Comparison of ENCODE assay signal across 10 cellular contexts in genomic region chr16:56357765-56358322, GRCh38.
DNase-seq lines count a peak whose midpoint lies in the region; FAIRE-seq and TF ChIP-seq lines count a peak whose summit lies in the region.
"Had no signal": no experiment of that assay in that cellular context is flagged by ENCODE, and none has a peak within 500 bp of the region (broad histone marks: within the 10 kb centered on the region; RNA-seq: fewer than 3 reads in every experiment).

No MANE protein-coding gene starts in this region.

- BruUV-seq in OCI-LY7 (replicated peaks; lab: Mats Ljungman, UMichigan), result no TSS peak

- DNase-seq in OCI-LY7 (ENCODE audit: low spot score), result no peak
- DNase-seq in H1 (ENCODE audit: low read depth in 1 of 2, low spot score in 2 of 2), result peak in 1 of 2 experiments; percentile 66
- DNase-seq in stimulated activated CD4-positive, alpha-beta T cell treated with anti-CD3 and anti-CD28 coated beads, Interleukin-12 subunit alpha, Interleukin-12 subunit beta, amount 100 ng/mL, for 4 hours, result no peak
- no peak for DNase-seq in NCI-H69 (lab: John Stamatoyannopoulos, UW)
- no peak for DNase-seq in activated gamma-delta T cell treated with Interleukin-2 at 50 U/mL for 16 hours
- DNase-seq in MG63, result no peak
- DNase-seq: NCI-H226 had no signal

- H3K14ac ChIP-seq in H1 (ENCODE audit: insufficient read length), result no peak overlapping the region

- H2AK5ac ChIP-seq in H1 (ENCODE audit: low read depth, low read length), result 0 out of 2 replicates have a peak overlapping the region, but pooled peaks have one; percentile 26

- POLR2A ChIA-PET in OCI-LY7 (lab: Charles Lee) (no interaction called here), H1 (lab: Charles Lee; ENCODE audit: partially characterized antibody) (interaction anchor here (0.6 to 1.5 kb wide), 2 partner anchors 10 to 94 kb away, joined by 3 to 5 read pairs; no protein-coding TSS in a partner anchor)

- H3K36me3 ChIP-seq in DOHH2 (ENCODE audit: control insufficient read depth, low read length), result peaks cover 19% of the 10 kb centered on the region
- H3K36me3 ChIP-seq in OCI-LY7 (ENCODE audit: insufficient read depth, low read length), result peaks cover 16% of the 10 kb centered on the region; the same call in 1 of the 2 replicates
- no peaks in the 10 kb centered on the region; a peak in 2 of 8 replicates for H3K36me3 ChIP-seq in H1 (ENCODE audit: control insufficient read depth in 2 of 4, insufficient read depth in 4 of 4, low read length in 3 of 4)
- H3K36me3 ChIP-seq in neutrophil, result peaks cover 15% of the 10 kb centered on the region
- peaks cover 30% of the 10 kb centered on the region for H3K36me3 ChIP-seq in MG63

- H4K20me1 ChIP-seq in DOHH2 (ENCODE audit: control insufficient read depth, insufficient read depth, low read depth, low read length) (0 out of 2 replicates have a peak, but pooled peaks cover 4% of the 10 kb centered on the region), OCI-LY7 (ENCODE audit: insufficient read depth, low read length) (no peaks in the 10 kb centered on the region), H1 (replicated peaks in 1 of 2; ENCODE audit: control insufficient read depth in 1 of 2, insufficient read depth in 2 of 2, low read length in 2 of 2) (no peaks in the 10 kb centered on the region)

- H3K79me2 ChIP-seq in DOHH2 (ENCODE audit: control insufficient read depth, low read length), result no peaks in the 10 kb centered on the region
- H3K79me2 ChIP-seq in OCI-LY7 (ENCODE audit: insufficient read depth, low read depth, low read length), result no peaks in the 10 kb centered on the region
- no peaks in the 10 kb centered on the region for H3K79me2 ChIP-seq in H1 (ENCODE audit: control insufficient read depth in 1 of 2, insufficient read depth in 2 of 2, low read length in 2 of 2)

- 78% methylated on average over 11 of the region's 13 CpGs; no CpG with 5 or more reads in 1 of the 2 experiments for WGBS in H1 (ENCODE audit: extremely low coverage in 1 of 2, insufficient coverage in 1 of 2, insufficient read length in 1 of 2, insufficient replicate concordance in 2 of 2, low coverage in 1 of 2, low lambda C conversion rate in 2 of 2, missing lambda C conversion rate in 1 of 2), 2 experiments

- no peak overlapping the region for H2BK120ac ChIP-seq in H1 (replicated peaks; ENCODE audit: low read depth, low read length)

- H2AFZ ChIP-seq in OCI-LY7 (ENCODE audit: low read length) (no peak overlapping the region), H1 (ENCODE audit: low read length) (peak overlapping the region; percentile 47; the same call in 1 of the 2 replicates)

- H3K9me3 ChIP-seq in DOHH2 (ENCODE audit: control insufficient read depth, insufficient read depth, low read length) (no peaks in the 10 kb centered on the region), OCI-LY7 (ENCODE audit: low read length) (no peaks in the 10 kb centered on the region), H1 (ENCODE audit: insufficient read depth in 2 of 2, low read depth in 1 of 2, low read length in 1 of 2) (no peaks in the 10 kb centered on the region), neutrophil (no peaks in the 10 kb centered on the region), MG63 (no peaks in the 10 kb centered on the region)

- peak overlapping the region; percentile 62 for H2BK12ac ChIP-seq in H1 (ENCODE audit: low read depth, low read length)

- no peak overlapping the region for H4K8ac ChIP-seq in H1 (ENCODE audit: extremely low read depth, insufficient read depth, low read length)

- H3K18ac ChIP-seq in H1 (ENCODE audit: extremely low read depth, low read length), result peak overlapping the region; percentile 39; the same call in 1 of the 2 replicates

- no peak for TF ChIP-seq EP300 in H1 (IDR thresholded peaks at IDR 0.05; ENCODE audit: borderline replicate concordance in 1 of 2, low read depth in 2 of 2, low read length in 2 of 2)

- no peak overlapping the region for H3K56ac ChIP-seq in H1 (replicated peaks; ENCODE audit: insufficient read length, low read depth, low read length)

- H3K27ac ChIP-seq in DOHH2 (ENCODE audit: low read depth, low read length) (no peak overlapping the region), OCI-LY7 (ENCODE audit: low read depth, low read length, poor library complexity, severe bottlenecking) (no peak overlapping the region), H1 (ENCODE audit: low read depth, low read length) (no peak overlapping the region), neutrophil (peak overlapping the region; percentile 58)

- H3K4me2 ChIP-seq in DOHH2 (ENCODE audit: low read length) (peak overlapping the region; percentile 72), OCI-LY7 (ENCODE audit: low read length) (no peak overlapping the region), H1 (ENCODE audit: insufficient read depth in 1 of 2, low read depth in 2 of 2, low read length in 2 of 2) (no peak overlapping the region)

- H3K27me3 ChIP-seq in DOHH2 (ENCODE audit: control insufficient read depth, low read length), result no peaks in the 10 kb centered on the region
- no peaks in the 10 kb centered on the region; a peak in 1 of 7 replicates for H3K27me3 ChIP-seq in H1 (replicated peaks in 1 of 4; ENCODE audit: control insufficient read depth in 3 of 4, extremely low read depth in 1 of 4, insufficient read depth in 3 of 4, low read length in 3 of 4)
- no peaks in the 10 kb centered on the region for H3K27me3 ChIP-seq in neutrophil
- no peaks in the 10 kb centered on the region for H3K27me3 ChIP-seq in MG63

- H2BK20ac ChIP-seq in H1 (ENCODE audit: low read length), result peak overlapping the region; percentile 61; the same call in 1 of the 2 replicates

- no peak overlapping the region for H3K9ac ChIP-seq in H1 (replicated peaks in 1 of 4; ENCODE audit: extremely low read depth in 1 of 4, low read depth in 3 of 4, low read length in 3 of 4)

- H3K4ac ChIP-seq in H1 (replicated peaks; ENCODE audit: insufficient read length, low read depth, low read length), result peak overlapping the region; percentile 81

- peak overlapping the region; percentile 72 for H3K4me3 ChIP-seq in DOHH2 (ENCODE audit: low read length)
- no peak overlapping the region for H3K4me3 ChIP-seq in OCI-LY7 (ENCODE audit: low read depth, low read length, poor library complexity, severe bottlenecking)
- no peak overlapping the region for H3K4me3 ChIP-seq in H1 (ENCODE audit: extremely low read depth in 1 of 4, insufficient read depth in 2 of 4, low read depth in 3 of 4, low read length in 4 of 4)
- peak overlapping the region; percentile 46 to 62 for H3K4me3 ChIP-seq in neutrophil (ENCODE audit: low read depth in 1 of 2, low read length in 1 of 2)
- H3K4me3 ChIP-seq in MG63, result no peak overlapping the region

- H3K4me1 ChIP-seq in DOHH2 (ENCODE audit: control insufficient read depth, low read length) (peaks cover 26% of the 10 kb centered on the region), OCI-LY7 (ENCODE audit: insufficient read depth, low read length, poor library complexity, severe bottlenecking) (peaks cover 11% of the 10 kb centered on the region), H1 (replicated peaks in 1 of 4; ENCODE audit: control insufficient read depth in 3 of 4, insufficient read depth in 4 of 4, low read length in 3 of 4) (peaks cover 0 to 15% (median 9%) of the 10 kb centered on the region in 4 experiments; a peak in 6 of 7 replicates), neutrophil (ENCODE audit: control insufficient read depth in 1 of 2, insufficient read depth in 1 of 2, low read depth in 1 of 2, low read length in 1 of 2) (peaks cover 23 to 24% of the 10 kb centered on the region in 2 experiments)

- H2BK5ac ChIP-seq in H1 (ENCODE audit: low read depth, low read length), result peak overlapping the region; percentile 60

- CTCF ChIA-PET in OCI-LY7 (lab: Charles Lee; ENCODE audit: unreplicated experiment) (interaction anchor here (0.6 to 1.3 kb wide), 2 partner anchors 39 to 548 kb away, joined by 3 read pairs; no protein-coding TSS in a partner anchor), H1 (lab: Charles Lee; ENCODE audit: partially characterized antibody) (interaction anchor here (1.4 to 3.4 kb wide), 8 partner anchors 9 to 154 kb away, joined by 3 to 16 read pairs (median 8); no protein-coding TSS in a partner anchor)

- peak in 1 of 2 experiments; percentile 35; a peak in 2 of 4 replicates for TF ChIP-seq RAD21 in H1 (IDR thresholded peaks at IDR 0.05 in 1 of 2, conservative IDR thresholded peaks at IDR 0.05 in 1 of 2; ENCODE audit: low read depth in 2 of 2, low read length in 2 of 2)

- H2BK15ac ChIP-seq in H1 (ENCODE audit: low read length), result peak overlapping the region; percentile 93; the same call in 1 of the 2 replicates

- TF ChIP-seq CTCF in DOHH2 (IDR thresholded peaks at IDR 0.05; ENCODE audit: low read depth, low read length, poor library complexity, severe bottlenecking) (peak; percentile 55), OCI-LY7 (conservative IDR thresholded peaks at IDR 0.05; ENCODE audit: low read length) (peak; percentile 53), H1 (IDR thresholded peaks at IDR 0.05; ENCODE audit: control extremely low read depth in 1 of 3, insufficient read depth in 1 of 3, low read depth in 1 of 3, low read length in 3 of 3) (peak; percentile 23 to 50 (median 45); a peak in 2 of 4 replicates), neutrophil (IDR thresholded peaks at IDR 0.05) (no peak)

- H3K9me2 ChIP-seq in DOHH2 (replicated peaks; ENCODE audit: control insufficient read depth, low read length), result no peaks in the 10 kb centered on the region
- no peaks in the 10 kb centered on the region for H3K9me2 ChIP-seq in OCI-LY7 (ENCODE audit: insufficient read depth, low read length)

- no peak overlapping the region for H4K5ac ChIP-seq in H1 (ENCODE audit: insufficient read length, low read depth, low read length)

- no peak for FAIRE-seq in H1 (lab: Jason Lieb, UNC)
- FAIRE-seq: colon had no signal

- intact Hi-C loops in OCI-LY7 (cut with micrococcal nuclease; ENCODE audit: unreplicated experiment), result no loop called here

- H3K23me2 ChIP-seq in H1 (ENCODE audit: low read depth, low read length), result no peaks in the 10 kb centered on the region

- H3F3A ChIP-seq in DOHH2 (ENCODE audit: control insufficient read depth, insufficient read depth), result peaks cover 19% of the 10 kb centered on the region

- no peaks in the 10 kb centered on the region for H3K79me1 ChIP-seq in H1 (ENCODE audit: low read depth, low read length)

- H4K91ac ChIP-seq in H1 (replicated peaks; ENCODE audit: insufficient read length, low read length), result no peak overlapping the region

- 0 out of 3 replicates have a peak, but pooled peaks of 1 of the 2 experiments have one; percentile 22 for TF ChIP-seq POLR2A in H1 (IDR thresholded peaks at IDR 0.05; ENCODE audit: control extremely low read depth in 1 of 2, low read depth in 2 of 2, low read length in 2 of 2)

- no peak overlapping the region for H3K23ac ChIP-seq in H1 (ENCODE audit: insufficient read length)

TF ChIP-seq in H1, 55 proteins besides CTCF, POLR2A, EP300 and RAD21 (continues in another document):
- TF ChIP-seq TEAD4 (IDR thresholded peaks at IDR 0.05; ENCODE audit: low read depth, low read length), result no peak
- TF ChIP-seq ZNF274 (IDR thresholded peaks at IDR 0.05; ENCODE audit: borderline replicate concordance, extremely low read depth, low read length), result no peak
- no peak for TF ChIP-seq MAX (IDR thresholded peaks at IDR 0.05)
- TF ChIP-seq SIX5 (IDR thresholded peaks at IDR 0.05; ENCODE audit: low read depth, low read length), result no peak

Comparison
In these comparisons a context has a peak if more than half of its experiments do, and no peak if none do; other contexts are left out.
1. H3K4me3 ChIP-seq: peak in DOHH2 (single experiment) and neutrophil (2 of 2); none in OCI-LY7 (single experiment), H1 (0 of 4) and MG63 (single experiment).